11 cellular contexts compared by ENCODE assay signal in genomic region chr10:4902571-4903011, GRCh38.
DNase-seq lines count a peak whose midpoint lies in the region; ATAC-seq and TF ChIP-seq lines count a peak whose summit lies in the region.
"Had no signal": no experiment of that assay in that cellular context is flagged by ENCODE, and none has a peak within 500 bp of the region (broad histone marks: within the 10 kb centered on the region; RNA-seq: fewer than 3 reads in every experiment).

No MANE protein-coding gene starts in this region.

- peak in 1 of 4 donors; percentile 62 for TF ChIP-seq EP300 in upper lobe of left lung (IDR thresholded peaks at IDR 0.05)

- no peak for TF ChIP-seq POLR2A in upper lobe of left lung (IDR thresholded peaks at IDR 0.05)
- TF ChIP-seq POLR2A in erythroblast (IDR thresholded peaks at IDR 0.05; ENCODE audit: low read length) = no peak

- H3K27ac ChIP-seq in right cardiac atrium (ENCODE audit: low read length) (peak overlapping the region; percentile 86), upper lobe of left lung (peak overlapping the region in 3 of 4 donors; percentile 15 to 69 (median 26))
- H3K27ac ChIP-seq: C4-2B had no signal

- no peaks in the 10 kb centered on the region for H3K27me3 ChIP-seq in right cardiac atrium (ENCODE audit: control insufficient read depth, insufficient read depth)
- H3K27me3 ChIP-seq in upper lobe of left lung = no peaks in the 10 kb centered on the region

- intact Hi-C loops in Right ventricle myocardium inferior (cut with DNase I) = no loop called here
- intact Hi-C loops in cardiac septum (cut with DNase I) = no loop called here
- intact Hi-C loops in right cardiac atrium (cut with DNase I) = loop anchor here in 1 of 4 donors (5.0 kb wide), 1 partner anchor 35 kb away; no protein-coding TSS in a partner anchor

- no peaks in the 10 kb centered on the region for H3K36me3 ChIP-seq in upper lobe of left lung

- 46% methylated on average over 5 of the region's 5 CpGs for WGBS in right cardiac atrium
- WGBS in upper lobe of left lung, 2 donors = 33 to 53% methylated on average over 5 of the region's 5 CpGs

- H3K9me3 Mint-ChIP-seq in activated naive CD4-positive, alpha-beta T cell treated with anti-CD3 and anti-CD28 coated beads, Interleukin-2, amount 50 U/mL, for 72 hours = no peaks in the 10 kb centered on the region
- H3K9me3 Mint-ChIP-seq: natural killer cell treated with Interleukin-12 subunit alpha and Interleukin-12 subunit beta and Interleukin-15 and Interleukin-18, amount 100 ng/mL, for 72 hours had no signal

- DNase-seq in Right ventricle myocardium inferior (ENCODE audit: missing footprints) (no peak), cardiac septum (ENCODE audit: low spot score) (no peak), right cardiac atrium (peak in 1 of 3 donors; percentile 37), upper lobe of left lung (peak in 1 of 2 donors; percentile 47), NCI-H2081 (lab: John Stamatoyannopoulos, UW) (no peak), erythroblast (lab: John Stamatoyannopoulos, UW) (no peak), SHP77 (lab: John Stamatoyannopoulos, UW) (no peak)
- peak in 1 of 2 donors; percentile 14 for DNase-seq in activated naive CD4-positive, alpha-beta T cell treated with anti-CD3 and anti-CD28 coated beads, Interleukin-2, amount 50 U/mL, for 72 hours (ENCODE audit: low spot score in 2 of 2)
- DNase-seq: NCI-H524 had no signal

- no peak for TF ChIP-seq CTCF in upper lobe of left lung (IDR thresholded peaks at IDR 0.05)

- no peak overlapping the region for H3K4me3 ChIP-seq in right cardiac atrium (ENCODE audit: low read length)
- H3K4me3 ChIP-seq in upper lobe of left lung = no peak overlapping the region

- H3K4me1 ChIP-seq in right cardiac atrium (ENCODE audit: control insufficient read depth, insufficient read depth, low read length) (peaks cover 7% of the 10 kb centered on the region), upper lobe of left lung (peaks cover 0 to 12% (median 8%) of the 10 kb centered on the region in 4 donors)

- no peaks in the 10 kb centered on the region for H3K9me3 ChIP-seq in right cardiac atrium (ENCODE audit: control insufficient read depth, low read length)
- H3K9me3 ChIP-seq in upper lobe of left lung = no peaks in the 10 kb centered on the region

- no peaks in the 10 kb centered on the region for H3K36me3 Mint-ChIP-seq in activated naive CD4-positive, alpha-beta T cell treated with anti-CD3 and anti-CD28 coated beads, Interleukin-2, amount 50 U/mL, for 72 hours

- peak overlapping the region; percentile 64 to 91 for H3K27ac Mint-ChIP-seq in activated naive CD4-positive, alpha-beta T cell treated with anti-CD3 and anti-CD28 coated beads, Interleukin-2, amount 50 U/mL, for 72 hours
- H3K27ac Mint-ChIP-seq: natural killer cell treated with Interleukin-12 subunit alpha and Interleukin-12 subunit beta and Interleukin-15 and Interleukin-18, amount 100 ng/mL, for 72 hours had no signal

- ATAC-seq in Right ventricle myocardium inferior (peak; percentile 90), right cardiac atrium (peak; percentile 86 to 87), upper lobe of left lung (ENCODE audit: low FRiP score in 2 of 2) (no peak)
- ATAC-seq in activated naive CD4-positive, alpha-beta T cell treated with anti-CD3 and anti-CD28 coated beads, Interleukin-2, amount 50 U/mL, for 72 hours = peak; percentile 94 to 95
- ATAC-seq: natural killer cell treated with Interleukin-12 subunit alpha and Interleukin-12 subunit beta and Interleukin-15 and Interleukin-18, amount 100 ng/mL, for 72 hours had no signal

Comparison
In these comparisons a context has a peak if more than half of its experiments do, and no peak if none do; other contexts are left out.
1. ATAC-seq: peak in Right ventricle myocardium inferior (single experiment), activated naive CD4-positive, alpha-beta T cell treated with anti-CD3 and anti-CD28 coated beads, Interleukin-2, amount 50 U/mL, for 72 hours (2 of 2) and right cardiac atrium (2 of 2); none in upper lobe of left lung (0 of 2).